22 cellular contexts compared by ENCODE assay signal in genomic region chr6:148964467-148964866, GRCh38.
"Had no signal": no experiment of that assay in that cellular context is flagged by ENCODE, and none has a peak within 500 bp of the region (broad histone marks: within the 10 kb centered on the region; RNA-seq: fewer than 3 reads in every experiment).

No MANE protein-coding gene starts in this region.

- H3K9ac ChIP-seq: KMS-11 had no signal

- H3K27me3 ChIP-seq: SJSA1 had no signal

- ATAC-seq: HepG2 had no signal

- H3K4me2 ChIP-seq: KMS-11 had no signal

- H3K36me3 ChIP-seq: SJSA1 had no signal

- H3K27ac ChIP-seq: KMS-11, SJSA1, SK-N-MC had no signal

- H3K9me3 ChIP-seq: SJSA1 had no signal

- DNase-seq: IMR-90, Kasumi-1, MM.1S, NCI-H1436, NCI-H187, NCI-H2029, NCI-H2081 treated with DMSO at 0.1 percent for 48 hours, NCI-H2171, NCI-H226, NCI-H446, NCI-H510A, NCI-H524 treated with DMSO at 0.1 percent for 48 hours, NCI-H69, NCI-H774, Right ventricle myocardium superior, RPMI8226, SIG-M5 had no signal

- H3K4me3 ChIP-seq: SJSA1, SK-N-MC had no signal

- FAIRE-seq: HepG2, RCC 7860 had no signal
